In the genomic region with DNA sequence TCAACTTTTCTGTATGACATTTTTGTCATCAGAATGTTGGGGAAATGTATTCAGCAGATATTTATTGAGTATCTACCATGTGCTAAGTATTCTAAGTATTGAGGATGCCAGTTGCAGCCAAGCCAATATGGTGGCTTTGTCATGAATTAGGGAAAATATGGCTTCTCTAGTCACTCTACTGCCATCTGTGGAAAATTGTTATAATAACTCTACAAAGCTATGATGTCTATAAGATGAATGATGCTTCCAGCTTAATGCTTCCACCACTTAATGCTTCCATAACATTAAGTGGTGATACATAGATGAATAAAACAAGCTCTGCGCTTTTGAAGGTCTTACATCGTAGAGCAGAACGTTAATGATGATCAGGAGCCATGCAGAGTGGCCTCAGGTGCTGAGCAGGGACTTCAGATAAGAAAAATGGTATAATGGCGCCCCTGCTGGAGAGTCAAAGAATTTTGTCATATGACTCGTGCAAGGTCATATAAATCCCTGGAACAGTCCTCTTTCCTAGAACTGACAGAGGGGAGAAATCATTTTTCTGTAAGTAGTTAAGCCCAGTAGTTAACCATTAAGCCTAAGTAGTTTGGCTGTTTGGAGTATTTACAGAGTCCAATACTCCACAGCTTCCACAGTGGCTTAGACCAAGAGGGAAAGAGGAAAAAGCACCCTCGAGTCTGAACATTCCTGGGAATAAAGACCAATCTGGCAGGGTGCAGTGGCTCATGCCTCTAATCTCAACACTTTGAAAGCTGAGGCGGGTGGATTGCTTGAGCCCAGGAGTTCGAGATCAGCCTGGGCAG, we compare ENCODE assay signal across 9 cellular contexts. TPM values are rescaled to one million over a fixed set of nuclear protein-coding genes. Genes with fewer than 3 reads are reported as not detected.
DNase-seq lines count a peak whose midpoint lies in the region; ATAC-seq, FAIRE-seq and TF ChIP-seq lines count a peak whose summit lies in the region.
"Had no signal": no experiment of that assay in that cellular context is flagged by ENCODE, and none has a peak within 500 bp of the region (broad histone marks: within the 10 kb centered on the region; RNA-seq: fewer than 3 reads in every experiment).

No MANE protein-coding gene starts in this region.

- POLR2A ChIA-PET in PC-3 (lab: Charles Lee; ENCODE audit: unreplicated experiment) = no interaction called here

- no TSS peak for BruUV-seq in PC-3 (replicated peaks; lab: Mats Ljungman, UMichigan)

- intact Hi-C loops in PC-3 (cut with micrococcal nuclease) = loop anchor here (1.0 kb wide), 2 partner anchors 37 to 232 kb away; no protein-coding TSS in a partner anchor

- peak; percentile 73 for TF ChIP-seq CTCF in D721Med (IDR thresholded peaks at IDR 0.05; ENCODE audit: insufficient read depth, missing control alignments)
- peak; percentile 90 for TF ChIP-seq CTCF in PC-3 (conservative IDR thresholded peaks at IDR 0.05; ENCODE audit: low read depth, low read length)

- FAIRE-seq in D721Med (lab: Jason Lieb, UNC) = no peak

- H3K36me3 ChIP-seq in PC-3 (ENCODE audit: low read depth, low read length) = no peaks in the 10 kb centered on the region; the same call in 1 of the 2 replicates

- H3K27ac ChIP-seq in PC-3 (ENCODE audit: low read length) = no peak overlapping the region

- H4K20me1 ChIP-seq in PC-3 (ENCODE audit: low read length) = no peaks in the 10 kb centered on the region

- ATAC-seq in PC-3 (peak; percentile 35), HG03565 (IDR thresholded peaks at IDR 0.05; ENCODE audit: unreplicated experiment) (no peak)

- no peak overlapping the region for H3K4me3 ChIP-seq in PC-3 (ENCODE audit: low read length)

- no peaks in the 10 kb centered on the region for H3K9me3 ChIP-seq in PC-3 (ENCODE audit: low read length)

- DNase-seq in D721Med (ENCODE audit: insufficient read length, low spot score) = peak; percentile 18
- DNase-seq in HuH-7.5 (ENCODE audit: low spot score) = peak; percentile 33
- DNase-seq in PC-3 = peak; percentile 68
- peak; percentile 64 for DNase-seq in activated T-cell treated with anti-CD3 and anti-CD28 coated beads, Interleukin-2, amount 50 U/mL, for 48 hours
- peak; percentile 56 for DNase-seq in foreskin melanocyte
- DNase-seq in stimulated activated CD4-positive, alpha-beta T cell treated with anti-CD3 and anti-CD28 coated beads, Interleukin-2, amount 100 ng/mL, for 24 hours = peak; percentile 66 to 73
- DNase-seq in hepatic stellate cell (ENCODE audit: low spot score) = no peak

- no peak overlapping the region for H3K4me2 ChIP-seq in PC-3 (ENCODE audit: low read length)

- no peaks in the 10 kb centered on the region for H3F3A ChIP-seq in PC-3 (ENCODE audit: low read length, unreplicated experiment)

- peaks cover 16% of the 10 kb centered on the region for H3K4me1 ChIP-seq in PC-3 (ENCODE audit: insufficient read depth, low read length)

- no peaks in the 10 kb centered on the region for H3K79me2 ChIP-seq in PC-3 (ENCODE audit: low read length)

- no peaks in the 10 kb centered on the region for H3K9me2 ChIP-seq in PC-3 (replicated peaks; ENCODE audit: low read length)

- no peak overlapping the region for H2AFZ ChIP-seq in PC-3 (ENCODE audit: low read length)

- no peak overlapping the region for H3K9ac ChIP-seq in PC-3 (ENCODE audit: low read length)

- CTCF ChIA-PET in PC-3 (lab: Charles Lee) = interaction anchor here (0.6 to 1.1 kb wide), 11 partner anchors 10 to 231 kb away, joined by 3 to 6 read pairs (median 4); no protein-coding TSS in a partner anchor

- no peaks in the 10 kb centered on the region for H3K27me3 ChIP-seq in PC-3 (ENCODE audit: low read length)

RNA-seq across cellular contexts. Expression of a gene that starts 2.7 kb away (rescaled TPM):
- total RNA-seq in PC-3 (2014; rRNA removed) = not detected in 2 replicates
- total RNA-seq: activated CD8-positive, alpha-beta memory T cell treated with anti-CD3 and anti-CD28 coated beads for 36 hours had no signal

RNA-seq across cellular contexts. Expression of a gene that starts 42.2 kb away (rescaled TPM):
- 23.0 and 30.9 TPM in 2 replicates for total RNA-seq in PC-3 (2014; rRNA removed)

RNA-seq across cellular contexts. Expression of a gene that starts 44.8 kb away (rescaled TPM):
- 15.9 and 19.1 TPM in 2 replicates for total RNA-seq in PC-3 (2014; rRNA removed)
